1 cellular context compared by ENCODE assay signal in genomic region chr11:2130881-2131352, GRCh38.
A peak's percentile ranks its signal among the peaks of the same experiment; 100 is the strongest.
TF ChIP-seq lines count a peak whose summit lies in the region.

No MANE protein-coding gene starts in this region.

TF ChIP-seq in HepG2, 621 proteins besides CTCF, POLR2A, EP300 and RAD21 (continued from another document and continues in another):
- TF ChIP-seq ZNF318 (CRISPR knock-in tag; IDR thresholded peaks at IDR 0.05) (no peak), ZNF572 (CRISPR knock-in tag; IDR thresholded peaks at IDR 0.05) (no peak), ZNF510 (CRISPR knock-in tag; IDR thresholded peaks at IDR 0.05; ENCODE audit: low read depth) (no peak), SIX1 (CRISPR knock-in tag; IDR thresholded peaks at IDR 0.05; ENCODE audit: borderline replicate concordance) (no peak), GABPB1 (CRISPR knock-in tag; IDR thresholded peaks at IDR 0.05) (0 out of 2 replicates have a peak, but pooled peaks have one; percentile 20), ZNF501 (CRISPR knock-in tag; IDR thresholded peaks at IDR 0.05) (no peak), ZNF343 (CRISPR knock-in tag; IDR thresholded peaks at IDR 0.05) (no peak), CREB1 (IDR thresholded peaks at IDR 0.05) (no peak), CREB1 (CRISPR knock-in tag; IDR thresholded peaks at IDR 0.05) (no peak), HNF1B (CRISPR knock-in tag; IDR thresholded peaks at IDR 0.05) (no peak), ZNF672 (CRISPR knock-in tag; IDR thresholded peaks at IDR 0.05) (no peak; the same call in 1 of the 2 replicates), ZFX (CRISPR knock-in tag; IDR thresholded peaks at IDR 0.05; ENCODE audit: low read depth) (0 out of 2 replicates have a peak, but pooled peaks have one; percentile 38), NONO (IDR thresholded peaks at IDR 0.05) (no peak), NONO (CRISPR knock-in tag; conservative IDR thresholded peaks at IDR 0.05) (no peak), ZNF543 (CRISPR knock-in tag; IDR thresholded peaks at IDR 0.05) (no peak), ZNF20 (CRISPR knock-in tag; IDR thresholded peaks at IDR 0.05) (no peak), ZNF597 (CRISPR knock-in tag; IDR thresholded peaks at IDR 0.05) (no peak), SMAD3 (CRISPR knock-in tag; IDR thresholded peaks at IDR 0.05) (no peak), HNF4A (CRISPR knock-in tag; IDR thresholded peaks at IDR 0.05) (no peak), SUZ12 (IDR thresholded peaks at IDR 0.05; ENCODE audit: low read depth, low read length) (no peak), ZNF180 (CRISPR knock-in tag; IDR thresholded peaks at IDR 0.05; ENCODE audit: borderline replicate concordance, low read depth) (no peak), AHDC1 (CRISPR knock-in tag; IDR thresholded peaks at IDR 0.05; ENCODE audit: borderline replicate concordance) (no peak), YEATS2 (CRISPR knock-in tag; IDR thresholded peaks at IDR 0.05; ENCODE audit: borderline replicate concordance) (peak; percentile 32; the same call in 1 of the 2 replicates), SNAI1 (CRISPR knock-in tag; IDR thresholded peaks at IDR 0.05; ENCODE audit: borderline replicate concordance) (no peak), PTBP1 (IDR thresholded peaks at IDR 0.05; ENCODE audit: low read depth, low read length, poor library complexity, severe bottlenecking) (no peak), AGO1 (IDR thresholded peaks at IDR 0.05; ENCODE audit: low read depth, low read length, poor library complexity, severe bottlenecking) (no peak), FIP1L1 (IDR thresholded peaks at IDR 0.05; ENCODE audit: borderline replicate concordance, insufficient read depth, low read depth, low read length) (no peak)
- TF ChIP-seq, protein P1, sequence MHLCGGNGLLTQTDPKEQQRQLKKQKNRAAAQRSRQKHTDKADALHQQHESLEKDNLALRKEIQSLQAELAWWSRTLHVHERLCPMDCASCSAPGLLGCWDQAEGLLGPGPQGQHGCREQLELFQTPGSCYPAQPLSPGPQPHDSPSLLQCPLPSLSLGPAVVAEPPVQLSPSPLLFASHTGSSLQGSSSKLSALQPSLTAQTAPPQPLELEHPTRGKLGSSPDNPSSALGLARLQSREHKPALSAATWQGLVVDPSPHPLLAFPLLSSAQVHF (CRISPR knock-in tag; IDR thresholded peaks at IDR 0.05): no peak
- TF ChIP-seq, protein P2, sequence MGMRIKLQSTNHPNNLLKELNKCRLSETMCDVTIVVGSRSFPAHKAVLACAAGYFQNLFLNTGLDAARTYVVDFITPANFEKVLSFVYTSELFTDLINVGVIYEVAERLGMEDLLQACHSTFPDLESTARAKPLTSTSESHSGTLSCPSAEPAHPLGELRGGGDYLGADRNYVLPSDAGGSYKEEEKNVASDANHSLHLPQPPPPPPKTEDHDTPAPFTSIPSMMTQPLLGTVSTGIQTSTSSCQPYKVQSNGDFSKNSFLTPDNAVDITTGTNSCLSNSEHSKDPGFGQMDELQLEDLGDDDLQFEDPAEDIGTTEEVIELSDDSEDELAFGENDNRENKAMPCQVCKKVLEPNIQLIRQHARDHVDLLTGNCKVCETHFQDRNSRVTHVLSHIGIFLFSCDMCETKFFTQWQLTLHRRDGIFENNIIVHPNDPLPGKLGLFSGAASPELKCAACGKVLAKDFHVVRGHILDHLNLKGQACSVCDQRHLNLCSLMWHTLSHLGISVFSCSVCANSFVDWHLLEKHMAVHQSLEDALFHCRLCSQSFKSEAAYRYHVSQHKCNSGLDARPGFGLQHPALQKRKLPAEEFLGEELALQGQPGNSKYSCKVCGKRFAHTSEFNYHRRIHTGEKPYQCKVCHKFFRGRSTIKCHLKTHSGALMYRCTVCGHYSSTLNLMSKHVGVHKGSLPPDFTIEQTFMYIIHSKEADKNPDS (CRISPR knock-in tag; IDR thresholded peaks at IDR 0.05): no peak
- TF ChIP-seq, protein P3, sequence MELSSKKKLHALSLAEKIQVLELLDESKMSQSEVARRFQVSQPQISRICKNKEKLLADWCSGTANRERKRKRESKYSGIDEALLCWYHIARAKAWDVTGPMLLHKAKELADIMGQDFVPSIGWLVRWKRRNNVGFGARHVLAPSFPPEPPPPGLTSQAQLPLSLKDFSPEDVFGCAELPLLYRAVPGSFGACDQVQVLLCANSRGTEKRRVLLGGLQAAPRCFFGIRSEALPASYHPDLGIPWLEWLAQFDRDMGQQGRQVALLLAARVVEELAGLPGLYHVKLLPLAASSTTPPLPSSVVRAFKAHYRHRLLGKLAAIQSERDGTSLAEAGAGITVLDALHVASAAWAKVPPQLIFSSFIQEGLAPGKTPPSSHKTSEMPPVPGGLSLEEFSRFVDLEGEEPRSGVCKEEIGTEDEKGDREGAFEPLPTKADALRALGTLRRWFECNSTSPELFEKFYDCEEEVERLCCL (CRISPR knock-in tag; IDR thresholded peaks at IDR 0.05; ENCODE audit: borderline replicate concordance): no peak
- TF ChIP-seq, protein P4, sequence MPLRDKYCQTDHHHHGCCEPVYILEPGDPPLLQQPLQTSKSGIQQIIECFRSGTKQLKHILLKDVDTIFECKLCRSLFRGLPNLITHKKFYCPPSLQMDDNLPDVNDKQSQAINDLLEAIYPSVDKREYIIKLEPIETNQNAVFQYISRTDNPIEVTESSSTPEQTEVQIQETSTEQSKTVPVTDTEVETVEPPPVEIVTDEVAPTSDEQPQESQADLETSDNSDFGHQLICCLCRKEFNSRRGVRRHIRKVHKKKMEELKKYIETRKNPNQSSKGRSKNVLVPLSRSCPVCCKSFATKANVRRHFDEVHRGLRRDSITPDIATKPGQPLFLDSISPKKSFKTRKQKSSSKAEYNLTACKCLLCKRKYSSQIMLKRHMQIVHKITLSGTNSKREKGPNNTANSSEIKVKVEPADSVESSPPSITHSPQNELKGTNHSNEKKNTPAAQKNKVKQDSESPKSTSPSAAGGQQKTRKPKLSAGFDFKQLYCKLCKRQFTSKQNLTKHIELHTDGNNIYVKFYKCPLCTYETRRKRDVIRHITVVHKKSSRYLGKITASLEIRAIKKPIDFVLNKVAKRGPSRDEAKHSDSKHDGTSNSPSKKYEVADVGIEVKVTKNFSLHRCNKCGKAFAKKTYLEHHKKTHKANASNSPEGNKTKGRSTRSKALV (CRISPR knock-in tag; IDR thresholded peaks at IDR 0.05): no peak
- TF ChIP-seq, protein P5, sequence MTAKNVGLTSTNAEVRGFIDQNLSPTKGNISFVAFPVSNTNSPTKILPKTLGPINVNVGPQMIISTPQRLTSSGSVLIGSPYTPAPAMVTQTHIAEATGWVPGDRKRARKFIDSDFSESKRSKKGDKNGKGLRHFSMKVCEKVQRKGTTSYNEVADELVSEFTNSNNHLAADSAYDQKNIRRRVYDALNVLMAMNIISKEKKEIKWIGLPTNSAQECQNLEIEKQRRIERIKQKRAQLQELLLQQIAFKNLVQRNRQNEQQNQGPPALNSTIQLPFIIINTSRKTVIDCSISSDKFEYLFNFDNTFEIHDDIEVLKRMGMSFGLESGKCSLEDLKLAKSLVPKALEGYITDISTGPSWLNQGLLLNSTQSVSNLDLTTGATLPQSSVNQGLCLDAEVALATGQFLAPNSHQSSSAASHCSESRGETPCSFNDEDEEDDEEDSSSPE (CRISPR knock-in tag; IDR thresholded peaks at IDR 0.05): no peak
